Comparison of ENCODE assay signal across 12 cellular contexts in the genomic region with DNA sequence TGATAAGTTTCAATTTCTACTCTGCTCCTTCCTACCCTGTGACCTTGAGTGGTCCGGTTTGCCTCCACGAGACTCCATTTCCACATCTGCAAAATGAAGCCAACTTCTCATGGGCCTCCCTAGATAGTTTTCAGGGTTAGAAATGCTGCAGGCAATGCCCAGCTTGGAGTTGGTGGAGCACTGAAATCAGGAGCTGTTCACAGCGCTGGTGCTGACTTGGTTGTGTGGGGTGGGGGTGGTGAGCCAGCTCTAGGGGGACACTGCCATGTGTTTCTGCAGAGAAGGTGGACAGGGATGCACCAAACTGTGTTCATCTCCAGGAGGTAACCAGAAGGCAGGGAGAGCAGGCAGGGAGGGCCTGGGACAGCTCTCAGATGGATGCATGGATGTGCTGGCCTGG. TPM values are rescaled to one million over a fixed set of nuclear protein-coding genes. Genes with fewer than 3 reads are reported as not detected.
"Had no signal": no experiment of that assay in that cellular context is flagged by ENCODE, and none has a peak within 500 bp of the region (broad histone marks: within the 10 kb centered on the region; RNA-seq: fewer than 3 reads in every experiment).

No MANE protein-coding gene starts in this region.

- H3K4me3 Mint-ChIP-seq: activated T-cell treated with anti-CD3 and anti-CD28 coated beads, Interleukin-2, amount 50 U/mL, for 4 hours; T-helper 2 cell treated with Interferon-gamma antibody and Interleukin-4, amounts not matched to agents 5 μg/mL and 100 μg/mL, for 36 hours had no signal

- ATAC-seq: activated T-cell treated with anti-CD3 and anti-CD28 coated beads, Interleukin-2, amount 50 U/mL, for 4 hours; left lobe of liver had no signal

- FAIRE-seq: islet of Langerhans had no signal

- DNase-seq: activated CD4-positive, alpha-beta T cell treated with anti-CD3 and anti-CD28 coated beads, Interleukin-2, amount 50 U/mL, for 4 hours; activated CD4-positive, CD25-positive, alpha-beta regulatory T cell treated with anti-CD3 and anti-CD28 coated beads, Interleukin-2, amount 50 U/mL, for 72 hours; activated gamma-delta T cell treated with Interleukin-2 at 50 U/mL for 16 hours; activated T-cell treated with anti-CD3 and anti-CD28 coated beads, Interleukin-2, amount 50 U/mL, for 4 hours; aorta; mammary epithelial cell; ovary; stomach had no signal

- H3K9me3 Mint-ChIP-seq: activated T-cell treated with anti-CD3 and anti-CD28 coated beads, Interleukin-2, amount 50 U/mL, for 4 hours; T-helper 2 cell treated with Interferon-gamma antibody and Interleukin-4, amounts not matched to agents 5 μg/mL and 100 μg/mL, for 36 hours had no signal

- H3K27ac Mint-ChIP-seq: T-helper 2 cell treated with Interferon-gamma antibody and Interleukin-4, amounts not matched to agents 5 μg/mL and 100 μg/mL, for 36 hours had no signal

RNA-seq across cellular contexts. Expression of gene SGSM1, which starts 37.0 kb away (rescaled TPM):
- total RNA-seq: bronchial epithelial cell, mammary epithelial cell had no signal
